ENCODE assay signal across 1 cellular context in the genomic region with DNA sequence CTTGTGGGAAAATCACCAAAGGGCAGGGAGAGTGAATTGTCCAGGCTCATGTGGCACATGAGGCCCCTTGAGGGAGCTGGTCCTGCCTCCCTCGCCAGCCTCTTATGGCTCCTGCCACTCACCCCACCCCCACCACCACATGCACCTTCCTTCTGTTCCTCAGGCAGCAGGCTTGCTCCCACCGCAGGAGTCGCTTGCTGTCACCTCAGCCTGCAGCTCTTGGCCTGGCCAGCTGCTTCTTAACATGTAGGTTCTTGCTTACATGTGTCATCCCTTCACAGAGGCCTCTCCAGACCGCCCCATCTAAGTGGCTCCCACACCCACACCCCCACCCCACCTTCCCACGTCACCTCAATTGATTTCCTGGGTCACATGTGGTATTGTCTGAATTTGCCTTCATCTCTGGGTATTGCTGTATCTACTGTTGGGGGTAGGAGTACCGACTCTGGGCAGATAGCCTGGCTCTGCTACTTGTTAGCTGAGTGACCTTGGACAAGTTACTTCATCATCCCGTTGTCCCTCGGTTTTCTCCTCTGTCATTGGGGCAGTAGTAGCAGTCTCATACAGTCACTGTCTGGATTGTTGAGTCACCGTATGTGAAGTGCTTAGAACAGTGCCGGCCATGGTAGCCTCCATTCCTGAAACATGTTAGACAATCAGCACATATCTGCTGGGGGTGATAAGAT.
TF ChIP-seq lines count a peak whose summit lies in the region.

No MANE protein-coding gene starts in this region.

TF ChIP-seq in IMR-90, 13 proteins besides CTCF, POLR2A, EP300 and RAD21:
- TF ChIP-seq RFX5 (IDR thresholded peaks at IDR 0.05; ENCODE audit: low read depth, low read length) (no peak), NFE2L2 (IDR thresholded peaks at IDR 0.05; ENCODE audit: low read depth, low read length) (no peak), CEBPB (IDR thresholded peaks at IDR 0.05; ENCODE audit: low read depth, low read length) (no peak), RCOR1 (IDR thresholded peaks at IDR 0.05; ENCODE audit: insufficient replicate concordance, low read length) (no peak), MXI1 (IDR thresholded peaks at IDR 0.05; ENCODE audit: borderline replicate concordance, low read depth, low read length) (no peak), BHLHE40 (IDR thresholded peaks at IDR 0.05; ENCODE audit: low read depth, low read length) (no peak), FOS (IDR thresholded peaks at IDR 0.05; ENCODE audit: low read depth, low read length) (no peak), MAFK (IDR thresholded peaks at IDR 0.05; ENCODE audit: low read depth, low read length) (no peak), SMC3 (IDR thresholded peaks at IDR 0.05; ENCODE audit: low read depth, low read length) (no peak), MAZ (IDR thresholded peaks at IDR 0.05; ENCODE audit: borderline replicate concordance, low read depth, low read length) (no peak), CHD1 (IDR thresholded peaks at IDR 0.05; ENCODE audit: low read depth, low read length) (no peak)
- TF ChIP-seq, protein P1, sequence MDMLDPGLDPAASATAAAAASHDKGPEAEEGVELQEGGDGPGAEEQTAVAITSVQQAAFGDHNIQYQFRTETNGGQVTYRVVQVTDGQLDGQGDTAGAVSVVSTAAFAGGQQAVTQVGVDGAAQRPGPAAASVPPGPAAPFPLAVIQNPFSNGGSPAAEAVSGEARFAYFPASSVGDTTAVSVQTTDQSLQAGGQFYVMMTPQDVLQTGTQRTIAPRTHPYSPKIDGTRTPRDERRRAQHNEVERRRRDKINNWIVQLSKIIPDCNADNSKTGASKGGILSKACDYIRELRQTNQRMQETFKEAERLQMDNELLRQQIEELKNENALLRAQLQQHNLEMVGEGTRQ (IDR thresholded peaks at IDR 0.05; ENCODE audit: low read depth, low read length), result no peak
- TF ChIP-seq, protein P2, sequence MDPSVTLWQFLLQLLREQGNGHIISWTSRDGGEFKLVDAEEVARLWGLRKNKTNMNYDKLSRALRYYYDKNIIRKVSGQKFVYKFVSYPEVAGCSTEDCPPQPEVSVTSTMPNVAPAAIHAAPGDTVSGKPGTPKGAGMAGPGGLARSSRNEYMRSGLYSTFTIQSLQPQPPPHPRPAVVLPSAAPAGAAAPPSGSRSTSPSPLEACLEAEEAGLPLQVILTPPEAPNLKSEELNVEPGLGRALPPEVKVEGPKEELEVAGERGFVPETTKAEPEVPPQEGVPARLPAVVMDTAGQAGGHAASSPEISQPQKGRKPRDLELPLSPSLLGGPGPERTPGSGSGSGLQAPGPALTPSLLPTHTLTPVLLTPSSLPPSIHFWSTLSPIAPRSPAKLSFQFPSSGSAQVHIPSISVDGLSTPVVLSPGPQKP (IDR thresholded peaks at IDR 0.05; ENCODE audit: borderline replicate concordance, low read depth, low read length), result no peak
TF ChIP-seq in IMR-90: peak in this region for 0.
